In genomic region chr10:71278691-71279588, GRCh38 we compare ENCODE assay signal across 18 cellular contexts. TPM values are rescaled to one million over a fixed set of nuclear protein-coding genes. Genes with fewer than 3 reads are reported as not detected.
DNase-seq lines count a peak whose midpoint lies in the region; ATAC-seq and TF ChIP-seq lines count a peak whose summit lies in the region.
"Had no signal": no experiment of that assay in that cellular context is flagged by ENCODE, and none has a peak within 500 bp of the region (broad histone marks: within the 10 kb centered on the region; RNA-seq: fewer than 3 reads in every experiment).

No MANE protein-coding gene starts in this region.

- POLR2A ChIA-PET in HEK293 (lab: Yijun Ruan, JAX) = no interaction called here
- POLR2A ChIA-PET in SK-N-SH (lab: Yijun Ruan, JAX) = interaction anchor here (0.5 to 4.4 kb wide), 13 partner anchors 13 to 457 kb away, joined by 3 to 39 read pairs (median 7); partner anchors contain the start of gene UNC5B

- no peaks in the 10 kb centered on the region for H3K9me3 Mint-ChIP-seq in activated T-cell treated with anti-CD3 and anti-CD28 coated beads, Interleukin-2, amount 50 U/mL, for 24 hours
- no peaks in the 10 kb centered on the region for H3K9me3 Mint-ChIP-seq in activated naive CD4-positive, alpha-beta T cell treated with anti-CD3 and anti-CD28 coated beads, Interleukin-2, amount 10 ng/mL, durations not matched to agents 7 days and 5 days
- H3K9me3 Mint-ChIP-seq: activated naive CD4-positive, alpha-beta T cell treated with anti-CD3 and anti-CD28 coated beads, Interleukin-2, amount 50 U/mL, for 24 hours; effector memory CD8-positive, alpha-beta T cell; type B pancreatic cell had no signal

- CTCF ChIA-PET in HEK293 (lab: Yijun Ruan, JAX) = interaction anchor here (1.9 kb wide), 1 partner anchor 354 kb away, joined by 11 read pairs; no protein-coding TSS in a partner anchor
- CTCF ChIA-PET in SK-N-SH (lab: Yijun Ruan, JAX) = interaction anchor here (0.6 to 9.0 kb wide), 14 partner anchors 9 to 375 kb away, joined by 3 to 104 read pairs (median 6); partner anchors contain the start of gene UNC5B
- CTCF ChIA-PET in activated naive CD4-positive, alpha-beta T cell treated with anti-CD3 and anti-CD28 coated beads, Interleukin-2, amount 10 ng/mL, durations not matched to agents 7 days and 5 days (lab: Charles Lee) = no interaction called here

- no peaks in the 10 kb centered on the region for H3K27me3 Mint-ChIP-seq in activated T-cell treated with anti-CD3 and anti-CD28 coated beads, Interleukin-2, amount 50 U/mL, for 24 hours
- H3K27me3 Mint-ChIP-seq in activated naive CD4-positive, alpha-beta T cell treated with anti-CD3 and anti-CD28 coated beads, Interleukin-2, amount 10 ng/mL, durations not matched to agents 7 days and 5 days = peaks cover 4% of the 10 kb centered on the region
- H3K27me3 Mint-ChIP-seq: activated naive CD4-positive, alpha-beta T cell treated with anti-CD3 and anti-CD28 coated beads, Interleukin-2, amount 50 U/mL, for 24 hours; type B pancreatic cell had no signal

- TF ChIP-seq EP300 in SK-N-SH (IDR thresholded peaks at IDR 0.05; ENCODE audit: borderline replicate concordance in 1 of 2, low read depth in 1 of 2, low read length in 1 of 2) = peak in 1 of 2 experiments; percentile 91; a peak in 2 of 4 replicates

- peak; percentile 23; the same call in 1 of the 2 replicates for TF ChIP-seq RAD21 in SK-N-SH (IDR thresholded peaks at IDR 0.05; ENCODE audit: low read length)

- H3K36me3 ChIP-seq in HEK293 (ENCODE audit: control insufficient read depth in 2 of 2, insufficient read depth in 1 of 2, low read length in 2 of 2) (peaks cover 3 to 37% of the 10 kb centered on the region in 2 experiments; a peak in 2 of 3 replicates), SK-N-SH (replicated peaks in 1 of 2; ENCODE audit: control insufficient read depth in 1 of 2, insufficient read depth in 2 of 2, low read length in 1 of 2) (peaks cover 5 to 14% of the 10 kb centered on the region in 2 experiments)
- H3K36me3 ChIP-seq: neutrophil had no signal

- peaks cover 79% of the 10 kb centered on the region; the same call in 1 of the 2 replicates for H4K20me1 ChIP-seq in SK-N-SH (ENCODE audit: insufficient read depth)

- H3K4me3 ChIP-seq in HEK293 (ENCODE audit: low read depth, low read length) = no peak overlapping the region
- H3K4me3 ChIP-seq in SK-N-SH (ENCODE audit: low read depth in 2 of 2, low read length in 1 of 2) = no peak overlapping the region; a peak in 1 of 4 replicates

- TF ChIP-seq CTCF in HEK293 (tag by site-specific recombination; IDR thresholded peaks at IDR 0.05) (no peak), SK-N-SH (IDR thresholded peaks at IDR 0.05) (no peak)

- intact Hi-C loops in head of caudate nucleus (cut with DNase I) = no loop called here

- no peak overlapping the region for H2AFZ ChIP-seq in SK-N-SH (ENCODE audit: low read depth)

- H3K4me1 ChIP-seq in HEK293 (ENCODE audit: control insufficient read depth, insufficient read depth, low read length) (no peaks in the 10 kb centered on the region), SK-N-SH (ENCODE audit: control insufficient read depth in 1 of 2, insufficient read depth in 2 of 2, low read depth in 1 of 2, low read length in 1 of 2) (peaks cover 0 to 67% of the 10 kb centered on the region in 2 experiments; a peak in 3 of 4 replicates)

- H3K4me1 Mint-ChIP-seq in activated T-cell treated with anti-CD3 and anti-CD28 coated beads, Interleukin-2, amount 50 U/mL, for 24 hours (ENCODE audit: low read depth) = no peaks in the 10 kb centered on the region
- H3K4me1 Mint-ChIP-seq in activated naive CD4-positive, alpha-beta T cell treated with anti-CD3 and anti-CD28 coated beads, Interleukin-2, amount 10 ng/mL, durations not matched to agents 7 days and 5 days = no peaks in the 10 kb centered on the region
- H3K4me1 Mint-ChIP-seq: activated naive CD4-positive, alpha-beta T cell treated with anti-CD3 and anti-CD28 coated beads, Interleukin-2, amount 50 U/mL, for 24 hours had no signal

- no peaks in the 10 kb centered on the region for H3F3A ChIP-seq in SK-N-SH (replicated peaks; ENCODE audit: insufficient read depth)

- H3K9me3 ChIP-seq in HEK293 (ENCODE audit: control insufficient read depth, insufficient read depth, low read depth, low read length) = no peaks in the 10 kb centered on the region
- H3K9me3 ChIP-seq in SK-N-SH = no peaks in the 10 kb centered on the region
- H3K9me3 ChIP-seq: neutrophil had no signal

- 53% methylated on average over 8 of the region's 19 CpGs for WGBS in SK-N-SH (ENCODE audit: low lambda C conversion rate)

- peaks cover 46% of the 10 kb centered on the region for H3K79me2 ChIP-seq in SK-N-SH (ENCODE audit: insufficient read depth)

- no peaks in the 10 kb centered on the region for H3K36me3 Mint-ChIP-seq in activated T-cell treated with anti-CD3 and anti-CD28 coated beads, Interleukin-2, amount 50 U/mL, for 24 hours (ENCODE audit: low read depth)
- H3K36me3 Mint-ChIP-seq in activated naive CD4-positive, alpha-beta T cell treated with anti-CD3 and anti-CD28 coated beads, Interleukin-2, amount 10 ng/mL, durations not matched to agents 7 days and 5 days = no peaks in the 10 kb centered on the region
- H3K36me3 Mint-ChIP-seq: activated naive CD4-positive, alpha-beta T cell treated with anti-CD3 and anti-CD28 coated beads, Interleukin-2, amount 50 U/mL, for 24 hours; CD14-positive monocyte; type B pancreatic cell had no signal

- DNase-seq in SK-N-SH (peak; percentile 90), head of caudate nucleus (peak; percentile 18 to 85 (median 64)), pons (ENCODE audit: low spot score) (peak; percentile 59)
- no peak for DNase-seq in activated T-cell treated with anti-CD3 and anti-CD28 coated beads, Interleukin-2, amount 50 U/mL, for 24 hours
- no peak for DNase-seq in activated naive CD4-positive, alpha-beta T cell treated with anti-CD3 and anti-CD28 coated beads, Interleukin-2, amount 10 ng/mL, durations not matched to agents 7 days and 5 days
- DNase-seq: activated CD4-positive, CD25-positive, alpha-beta regulatory T cell treated with anti-CD3 and anti-CD28 coated beads, Interleukin-2, amount 50 U/mL, for 72 hours; activated CD8-positive, alpha-beta memory T cell treated with anti-CD3 and anti-CD28 coated beads, Interleukin-2, amount 50 U/mL, for 48 hours; DND-41; effector memory CD8-positive, alpha-beta T cell; mammary epithelial cell; NCI-H2029 had no signal

- H3K27ac Mint-ChIP-seq in activated T-cell treated with anti-CD3 and anti-CD28 coated beads, Interleukin-2, amount 50 U/mL, for 24 hours = no peak overlapping the region
- H3K27ac Mint-ChIP-seq in activated naive CD4-positive, alpha-beta T cell treated with anti-CD3 and anti-CD28 coated beads, Interleukin-2, amount 10 ng/mL, durations not matched to agents 7 days and 5 days = no peak overlapping the region
- H3K27ac Mint-ChIP-seq: activated naive CD4-positive, alpha-beta T cell treated with anti-CD3 and anti-CD28 coated beads, Interleukin-2, amount 50 U/mL, for 24 hours; effector memory CD8-positive, alpha-beta T cell; type B pancreatic cell had no signal

- no peaks in the 10 kb centered on the region for H3K27me3 ChIP-seq in SK-N-SH (ENCODE audit: insufficient read depth)
- H3K27me3 ChIP-seq: neutrophil had no signal

- H3K9me2 ChIP-seq in SK-N-SH = no peaks in the 10 kb centered on the region

- H3K4me3 Mint-ChIP-seq in activated T-cell treated with anti-CD3 and anti-CD28 coated beads, Interleukin-2, amount 50 U/mL, for 24 hours = no peak overlapping the region
- no peak overlapping the region for H3K4me3 Mint-ChIP-seq in activated naive CD4-positive, alpha-beta T cell treated with anti-CD3 and anti-CD28 coated beads, Interleukin-2, amount 10 ng/mL, durations not matched to agents 7 days and 5 days
- H3K4me3 Mint-ChIP-seq: activated naive CD4-positive, alpha-beta T cell treated with anti-CD3 and anti-CD28 coated beads, Interleukin-2, amount 50 U/mL, for 24 hours; CD14-positive monocyte; effector memory CD8-positive, alpha-beta T cell; type B pancreatic cell had no signal

- H3K27ac ChIP-seq in HEK293 (ENCODE audit: extremely low read depth, low read depth, low read length) = no peak overlapping the region
- peak overlapping the region in 1 of 2 experiments; percentile 99; a peak in 2 of 4 replicates for H3K27ac ChIP-seq in SK-N-SH (ENCODE audit: low read depth in 2 of 2, low read length in 1 of 2)
- H3K27ac ChIP-seq: neutrophil had no signal

- no peak for ATAC-seq in GM21528 (IDR thresholded peaks at IDR 0.05; ENCODE audit: low FRiP score, unreplicated experiment)
- ATAC-seq in HG02870 (IDR thresholded peaks at IDR 0.05; ENCODE audit: unreplicated experiment) = no peak
- ATAC-seq: effector memory CD8-positive, alpha-beta T cell had no signal

- H3K9ac ChIP-seq in SK-N-SH = no peak overlapping the region

- H3K4me2 ChIP-seq in SK-N-SH = no peak overlapping the region

TF ChIP-seq in HEK293, 187 proteins besides CTCF, POLR2A, EP300 and RAD21 (continues in another document):
- TF ChIP-seq KLF9 (tag by site-specific recombination; IDR thresholded peaks at IDR 0.05; ENCODE audit: low read depth) (peak; percentile 35; the same call in 1 of the 2 replicates), GLIS1 (tag by site-specific recombination; IDR thresholded peaks at IDR 0.05) (peak; percentile 84), MZF1 (tag by site-specific recombination; IDR thresholded peaks at IDR 0.05; ENCODE audit: borderline replicate concordance) (no peak)

TF ChIP-seq in SK-N-SH, 30 proteins besides CTCF, POLR2A, EP300 and RAD21:
- TF ChIP-seq GATA2 (CRISPR knock-in tag; IDR thresholded peaks at IDR 0.05) (peak; percentile 61), ELF1 (IDR thresholded peaks at IDR 0.05) (no peak), TCF12 (IDR thresholded peaks at IDR 0.05) (peak; percentile 5; the same call in 1 of the 2 replicates), POLR2AphosphoS5 (IDR thresholded peaks at IDR 0.05; ENCODE audit: low read depth, low read length) (no peak), CHD2 (IDR thresholded peaks at IDR 0.05; ENCODE audit: low read length, partially characterized antibody) (peak; percentile 72), RFX5 (IDR thresholded peaks at IDR 0.05; ENCODE audit: low read length) (no peak), SIN3A (IDR thresholded peaks at IDR 0.05; ENCODE audit: borderline replicate concordance, low read depth, low read length) (no peak), MXI1 (IDR thresholded peaks at IDR 0.05; ENCODE audit: low read depth, low read length) (peak; percentile 72), FOXJ3 (CRISPR knock-in tag; IDR thresholded peaks at IDR 0.05) (peak; percentile 88)

RNA-seq across cellular contexts. Expression of gene SLC29A3, which starts 40.1 kb away (rescaled TPM):
- 3.8 and 4.6 TPM in 2 replicates for polyA plus RNA-seq in SK-N-SH (2012; rRNA removed)
- polyA plus RNA-seq in SK-N-SH (2012; cell fraction: cytosol; rRNA removed) = 2.2 and 3.1 TPM in 2 replicates
- polyA plus RNA-seq in SK-N-SH (2012; cell fraction: nucleus; rRNA removed) = 3.6 and 4.6 TPM in 2 replicates

Comparison
In these comparisons a context has a peak if more than half of its experiments do, and no peak if none do; other contexts are left out.
1. DNase-seq: peak in SK-N-SH (single experiment), head of caudate nucleus (42 of 42) and pons (single experiment); none in activated T-cell treated with anti-CD3 and anti-CD28 coated beads, Interleukin-2, amount 50 U/mL, for 24 hours (single experiment) and activated naive CD4-positive, alpha-beta T cell treated with anti-CD3 and anti-CD28 coated beads, Interleukin-2, amount 10 ng/mL, durations not matched to agents 7 days and 5 days (single experiment).